Comparison of ENCODE assay signal across 8 cellular contexts in genomic region chr4:36310793-36311192, GRCh38. TPM values are rescaled to one million over a fixed set of nuclear protein-coding genes. Genes with fewer than 3 reads are reported as not detected.
DNase-seq lines count a peak whose midpoint lies in the region; ATAC-seq and TF ChIP-seq lines count a peak whose summit lies in the region.

No MANE protein-coding gene starts in this region.

- no peaks in the 10 kb centered on the region for H3K27me3 ChIP-seq in neural progenitor cell
- H3K27me3 ChIP-seq in PC-3 (ENCODE audit: low read length), result no peaks in the 10 kb centered on the region

- H3K9me2 ChIP-seq in PC-3 (replicated peaks; ENCODE audit: low read length), result no peaks in the 10 kb centered on the region

- no peak overlapping the region for H3K4me3 ChIP-seq in GM12864 (ENCODE audit: low read depth, low read length)
- no peak overlapping the region for H3K4me3 ChIP-seq in neural progenitor cell
- no peak overlapping the region for H3K4me3 ChIP-seq in PC-3 (ENCODE audit: low read length)

- no peaks in the 10 kb centered on the region for H3K4me1 Mint-ChIP-seq in neural progenitor cell

- H3K4me1 ChIP-seq in neural progenitor cell (no peaks in the 10 kb centered on the region), PC-3 (ENCODE audit: insufficient read depth, low read length) (no peaks in the 10 kb centered on the region)

- H4K20me1 ChIP-seq in neural progenitor cell (ENCODE audit: low read depth) (no peaks in the 10 kb centered on the region), PC-3 (ENCODE audit: low read length) (no peaks in the 10 kb centered on the region)

- no peaks in the 10 kb centered on the region for H3K36me3 Mint-ChIP-seq in neural progenitor cell

- H3K27ac ChIP-seq in neural progenitor cell (no peak overlapping the region), PC-3 (ENCODE audit: low read length) (no peak overlapping the region)

- CTCF ChIA-PET in PC-3 (lab: Charles Lee), result no interaction called here

- intact Hi-C loops in left ventricle myocardium superior (cut with micrococcal nuclease) (no loop called here), PC-3 (cut with micrococcal nuclease) (no loop called here)

- H3K79me2 ChIP-seq in neural progenitor cell (ENCODE audit: low read depth) (no peaks in the 10 kb centered on the region), PC-3 (ENCODE audit: low read length) (no peaks in the 10 kb centered on the region)

- no TSS peak for BruUV-seq in PC-3 (replicated peaks; lab: Mats Ljungman, UMichigan)

- H3K36me3 ChIP-seq in neural progenitor cell (no peaks in the 10 kb centered on the region), PC-3 (ENCODE audit: low read depth, low read length) (no peaks in the 10 kb centered on the region)

- H3K9me3 Mint-ChIP-seq in neural progenitor cell, result no peaks in the 10 kb centered on the region

- H3K9ac ChIP-seq in neural progenitor cell (no peak overlapping the region), PC-3 (ENCODE audit: low read length) (no peak overlapping the region)

- DNase-seq in GM12864 (ENCODE audit: low read depth), result peak; percentile 68
- peak; percentile 80 for DNase-seq in MV-4-11 (lab: John Stamatoyannopoulos, UW)
- DNase-seq in left ventricle myocardium superior, result no peak
- DNase-seq in neural progenitor cell (ENCODE audit: low spot score), result no peak
- DNase-seq in NCI-H2107 treated with DMSO at 0.1 percent for 48 hours (lab: John Stamatoyannopoulos, UW; ENCODE audit: unreplicated experiment), result no peak
- DNase-seq in PC-3, result no peak
- no peak for DNase-seq in GM19240 (ENCODE audit: insufficient read length, low spot score)

- H3K9me3 ChIP-seq in neural progenitor cell (ENCODE audit: low read depth) (no peaks in the 10 kb centered on the region), PC-3 (ENCODE audit: low read length) (no peaks in the 10 kb centered on the region)

- POLR2A ChIA-PET in PC-3 (lab: Charles Lee; ENCODE audit: unreplicated experiment), result no interaction called here

- H3F3A ChIP-seq in neural progenitor cell (ENCODE audit: low read depth) (no peaks in the 10 kb centered on the region), PC-3 (ENCODE audit: low read length, unreplicated experiment) (no peaks in the 10 kb centered on the region)

- peak; percentile 78 for ATAC-seq in GM21723 (IDR thresholded peaks at IDR 0.05; ENCODE audit: unreplicated experiment)
- ATAC-seq in left ventricle myocardium superior, result peak; percentile 88
- ATAC-seq in PC-3, result no peak

- TF ChIP-seq CTCF in GM12864 (IDR thresholded peaks at IDR 0.05; ENCODE audit: low read depth, low read length, missing control alignments) (no peak), neural progenitor cell (IDR thresholded peaks at IDR 0.05) (no peak), PC-3 (conservative IDR thresholded peaks at IDR 0.05; ENCODE audit: low read depth, low read length) (no peak)

- H2AFZ ChIP-seq in neural progenitor cell (replicated peaks) (no peak overlapping the region), PC-3 (ENCODE audit: low read length) (no peak overlapping the region)

- H3K4me2 ChIP-seq in neural progenitor cell, result no peak overlapping the region
- H3K4me2 ChIP-seq in PC-3 (ENCODE audit: low read length), result no peak overlapping the region

- no peak overlapping the region for H3K4me3 Mint-ChIP-seq in neural progenitor cell

- no peak overlapping the region for H3K27ac Mint-ChIP-seq in neural progenitor cell

- H3K27me3 Mint-ChIP-seq in neural progenitor cell (ENCODE audit: insufficient read depth, low read depth), result peaks cover 2% of the 10 kb centered on the region

RNA-seq across cellular contexts. Expression of gene DTHD1, which starts 29.4 kb away (rescaled TPM):
- 0.10 TPM for total RNA-seq in left ventricle myocardium superior
- total RNA-seq in neural progenitor cell (ENCODE audit: low replicate concordance), result not detected in 2 replicates
- total RNA-seq in PC-3 (2014; rRNA removed), result not detected in 2 replicates

Comparison
In these comparisons a context has a peak if more than half of its experiments do, and no peak if none do; other contexts are left out.
1. DNase-seq: peak in GM12864 (single experiment) and MV-4-11 (single experiment); none in left ventricle myocardium superior (single experiment), neural progenitor cell (single experiment), NCI-H2107 treated with DMSO at 0.1 percent for 48 hours (single experiment), PC-3 (single experiment) and GM19240 (single experiment).